In the genomic region with DNA sequence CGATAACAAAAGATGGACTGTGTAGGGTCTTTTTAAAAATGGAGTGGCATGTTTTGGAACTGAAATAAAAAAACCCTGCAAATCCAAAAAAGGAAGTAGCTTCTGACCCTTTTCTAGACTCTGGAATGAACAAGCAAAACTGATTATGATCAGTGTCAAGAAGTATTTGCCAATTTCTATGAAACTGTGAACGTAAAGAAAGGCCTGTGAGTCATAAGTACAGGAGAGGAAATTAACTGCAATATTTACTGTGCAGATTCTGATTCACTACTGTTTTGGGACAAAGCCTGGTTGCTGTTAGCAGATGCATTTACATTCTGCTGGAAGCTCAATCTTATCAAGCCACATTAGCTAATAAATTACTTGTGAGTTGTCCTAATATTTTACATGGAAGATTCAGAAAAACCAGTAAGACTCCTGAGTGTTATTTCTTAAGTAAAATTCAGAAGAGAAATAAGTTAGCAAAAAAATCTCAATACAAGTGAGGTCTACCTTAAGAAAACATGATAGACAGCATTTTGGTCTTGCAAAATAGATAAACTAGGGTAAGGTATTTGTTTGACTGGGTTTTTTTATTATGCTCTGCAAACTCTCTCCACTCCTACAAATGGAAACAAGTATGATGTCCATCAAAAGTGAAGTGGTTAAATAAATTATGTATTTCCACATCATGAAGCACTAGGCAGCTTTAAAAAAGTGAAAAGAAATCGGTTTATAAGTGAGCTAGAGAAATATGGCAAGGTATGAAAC, we compare ENCODE assay signal across 8 cellular contexts.
DNase-seq lines count a peak whose midpoint lies in the region; ATAC-seq and TF ChIP-seq lines count a peak whose summit lies in the region.

No MANE protein-coding gene starts in this region.

- no peak overlapping the region for H2BK20ac ChIP-seq in IMR-90 (ENCODE audit: low read depth, low read length)

- no peak overlapping the region for H4K8ac ChIP-seq in IMR-90 (ENCODE audit: low read depth in 2 of 2, low read length in 2 of 2)

- H3K4me1 ChIP-seq in IMR-90 (ENCODE audit: control insufficient read depth, insufficient read depth, low read length), result no peaks in the 10 kb centered on the region

- H3K23ac ChIP-seq in IMR-90 (ENCODE audit: low read depth, low read length), result no peak overlapping the region

- H3K9me1 ChIP-seq in IMR-90 (ENCODE audit: insufficient read depth, low read length), result no peaks in the 10 kb centered on the region

- in situ Hi-C loops in IMR-90 (cut with MboI; ENCODE audit: low sequenced_read_pairs), result no loop called here

- H3K14ac ChIP-seq in IMR-90 (replicated peaks; ENCODE audit: low read depth, low read length), result no peak overlapping the region

- CTCF ChIA-PET in IMR-90 (lab: Yijun Ruan, JAX), result interaction anchor here (0.6 to 0.7 kb wide), 2 partner anchors 18 to 21 kb away, joined by 3 read pairs; no protein-coding TSS in a partner anchor

- no peak overlapping the region for H3K18ac ChIP-seq in IMR-90 (ENCODE audit: low read depth, low read length)

- dilution Hi-C loops in IMR-90 (cut with HindIII; ENCODE audit: low sequenced_read_pairs, unreplicated experiment), result no loop called here

- no peaks in the 10 kb centered on the region for H4K20me1 ChIP-seq in IMR-90 (ENCODE audit: insufficient read depth, low read length)

- no peak overlapping the region for H3K9ac ChIP-seq in IMR-90 (ENCODE audit: low read depth, low read length)

- H2BK120ac ChIP-seq in IMR-90 (ENCODE audit: low read depth, low read length), result no peak overlapping the region

- no peak overlapping the region for H2BK15ac ChIP-seq in IMR-90 (ENCODE audit: low read depth, low read length)

- DNase-seq in AG09309 (ENCODE audit: low read depth) (peak; percentile 27), IMR-90 (peak; percentile 62), astrocyte of the hippocampus (ENCODE audit: low read depth, low spot score) (peak; percentile 49), non-pigmented ciliary epithelial cell (ENCODE audit: low read depth) (peak; percentile 65), midbrain (lab: John Stamatoyannopoulos, UW) (no peak), MG63 (no peak)

- ATAC-seq in GM21360 (IDR thresholded peaks at IDR 0.05; ENCODE audit: unreplicated experiment) (peak; percentile 90), IMR-90 (ENCODE audit: low read depth) (no peak), HG03045 (IDR thresholded peaks at IDR 0.05; ENCODE audit: unreplicated experiment) (no peak)

- no TSS peak for BruUV-seq in IMR-90 (replicated peaks; lab: Mats Ljungman, UMichigan)

- TF ChIP-seq CTCF in AG09309 (IDR thresholded peaks at IDR 0.05; ENCODE audit: control insufficient read depth, insufficient read depth, low read depth, low read length, missing control alignments) (no peak), IMR-90 (conservative IDR thresholded peaks at IDR 0.05; ENCODE audit: low read depth, low read length) (no peak)

- H3K27ac ChIP-seq in IMR-90 (ENCODE audit: insufficient read depth, low read length), result no peak overlapping the region

- H3K27me3 ChIP-seq in IMR-90 (ENCODE audit: control insufficient read depth, insufficient read depth, low read length), result peaks cover 8% of the 10 kb centered on the region
- H3K27me3 ChIP-seq in MG63, result no peaks in the 10 kb centered on the region

- no peak overlapping the region for H3K4me2 ChIP-seq in IMR-90 (ENCODE audit: low read depth, low read length)

- no peak overlapping the region for H3K4ac ChIP-seq in IMR-90 (ENCODE audit: low read depth, low read length)

- POLR2A ChIA-PET in IMR-90 (lab: Charles Lee; ENCODE audit: unreplicated experiment), result no interaction called here

- no peak overlapping the region for H3K4me3 ChIP-seq in AG09309 (ENCODE audit: control insufficient read depth, low read depth, low read length)
- H3K4me3 ChIP-seq in IMR-90 (ENCODE audit: insufficient read depth, low read depth, low read length), result no peak overlapping the region
- no peak overlapping the region for H3K4me3 ChIP-seq in MG63

- H2AK9ac ChIP-seq in IMR-90 (replicated peaks; ENCODE audit: low read depth, low read length, poor library complexity), result no peak overlapping the region

- H3K36me3 ChIP-seq in IMR-90 (ENCODE audit: control insufficient read depth, insufficient read depth, low read length), result no peaks in the 10 kb centered on the region
- no peaks in the 10 kb centered on the region for H3K36me3 ChIP-seq in MG63

- H4K5ac ChIP-seq in IMR-90 (ENCODE audit: low read depth, low read length), result no peak overlapping the region

- no peak overlapping the region for H2AFZ ChIP-seq in IMR-90 (replicated peaks; ENCODE audit: low read length, poor library complexity)

- no peak overlapping the region for H2AK5ac ChIP-seq in IMR-90 (ENCODE audit: low read depth, low read length)

- TF ChIP-seq RAD21 in IMR-90 (IDR thresholded peaks at IDR 0.05; ENCODE audit: low read length), result no peak

- intact Hi-C loops in IMR-90 (cut with micrococcal nuclease), result no loop called here

- H3K9me3 ChIP-seq in IMR-90 (ENCODE audit: control insufficient read depth, insufficient read depth, low read length) (no peaks in the 10 kb centered on the region), MG63 (no peaks in the 10 kb centered on the region)

- WGBS in IMR-90 (ENCODE audit: extremely low coverage in 2 of 2, insufficient read length in 1 of 2), 2 experiments, result no CpG with 5 or more reads among the region's 3 CpGs

- TF ChIP-seq POLR2A in IMR-90 (IDR thresholded peaks at IDR 0.05; ENCODE audit: low read depth, low read length), result no peak

- no peak overlapping the region for H2BK5ac ChIP-seq in IMR-90 (ENCODE audit: low read depth, low read length, poor library complexity, severe bottlenecking)

- no peak overlapping the region for H4K91ac ChIP-seq in IMR-90 (ENCODE audit: insufficient read depth, low read depth, low read length)

- H3K56ac ChIP-seq in IMR-90 (ENCODE audit: extremely low read depth, insufficient read depth, low read length), result no peak overlapping the region

- no peaks in the 10 kb centered on the region for H3K79me1 ChIP-seq in IMR-90 (ENCODE audit: low read depth in 1 of 2, low read length in 2 of 2)

TF ChIP-seq in IMR-90, 13 proteins besides CTCF, POLR2A, EP300 and RAD21:
- TF ChIP-seq CEBPB (IDR thresholded peaks at IDR 0.05; ENCODE audit: low read depth, low read length) (no peak), MAFK (IDR thresholded peaks at IDR 0.05; ENCODE audit: low read depth, low read length) (no peak), SMC3 (IDR thresholded peaks at IDR 0.05; ENCODE audit: low read depth, low read length) (no peak), FOS (IDR thresholded peaks at IDR 0.05; ENCODE audit: low read depth, low read length) (no peak), RFX5 (IDR thresholded peaks at IDR 0.05; ENCODE audit: low read depth, low read length) (no peak), MAZ (IDR thresholded peaks at IDR 0.05; ENCODE audit: borderline replicate concordance, low read depth, low read length) (no peak), NFE2L2 (IDR thresholded peaks at IDR 0.05; ENCODE audit: low read depth, low read length) (no peak), BHLHE40 (IDR thresholded peaks at IDR 0.05; ENCODE audit: low read depth, low read length) (no peak), CHD1 (IDR thresholded peaks at IDR 0.05; ENCODE audit: low read depth, low read length) (no peak), MXI1 (IDR thresholded peaks at IDR 0.05; ENCODE audit: borderline replicate concordance, low read depth, low read length) (no peak), RCOR1 (IDR thresholded peaks at IDR 0.05; ENCODE audit: insufficient replicate concordance, low read length) (no peak)
- TF ChIP-seq, protein P1, sequence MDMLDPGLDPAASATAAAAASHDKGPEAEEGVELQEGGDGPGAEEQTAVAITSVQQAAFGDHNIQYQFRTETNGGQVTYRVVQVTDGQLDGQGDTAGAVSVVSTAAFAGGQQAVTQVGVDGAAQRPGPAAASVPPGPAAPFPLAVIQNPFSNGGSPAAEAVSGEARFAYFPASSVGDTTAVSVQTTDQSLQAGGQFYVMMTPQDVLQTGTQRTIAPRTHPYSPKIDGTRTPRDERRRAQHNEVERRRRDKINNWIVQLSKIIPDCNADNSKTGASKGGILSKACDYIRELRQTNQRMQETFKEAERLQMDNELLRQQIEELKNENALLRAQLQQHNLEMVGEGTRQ (IDR thresholded peaks at IDR 0.05; ENCODE audit: low read depth, low read length), result no peak
- TF ChIP-seq, protein P2, sequence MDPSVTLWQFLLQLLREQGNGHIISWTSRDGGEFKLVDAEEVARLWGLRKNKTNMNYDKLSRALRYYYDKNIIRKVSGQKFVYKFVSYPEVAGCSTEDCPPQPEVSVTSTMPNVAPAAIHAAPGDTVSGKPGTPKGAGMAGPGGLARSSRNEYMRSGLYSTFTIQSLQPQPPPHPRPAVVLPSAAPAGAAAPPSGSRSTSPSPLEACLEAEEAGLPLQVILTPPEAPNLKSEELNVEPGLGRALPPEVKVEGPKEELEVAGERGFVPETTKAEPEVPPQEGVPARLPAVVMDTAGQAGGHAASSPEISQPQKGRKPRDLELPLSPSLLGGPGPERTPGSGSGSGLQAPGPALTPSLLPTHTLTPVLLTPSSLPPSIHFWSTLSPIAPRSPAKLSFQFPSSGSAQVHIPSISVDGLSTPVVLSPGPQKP (IDR thresholded peaks at IDR 0.05; ENCODE audit: borderline replicate concordance, low read depth, low read length), result no peak

Comparison
In these comparisons a context has a peak if more than half of its experiments do, and no peak if none do; other contexts are left out.
1. DNase-seq: peak in AG09309 (single experiment), IMR-90 (single experiment), astrocyte of the hippocampus (single experiment) and non-pigmented ciliary epithelial cell (single experiment); none in midbrain (single experiment) and MG63 (single experiment).